11 cellular contexts compared by ENCODE assay signal in genomic region chr3:126961191-126961790, GRCh38. TPM values are rescaled to one million over a fixed set of nuclear protein-coding genes. Genes with fewer than 3 reads are reported as not detected.
A peak's percentile ranks its signal among the peaks of the same experiment; 100 is the strongest.
DNase-seq lines count a peak whose midpoint lies in the region; ATAC-seq lines count a peak whose summit lies in the region.
"Had no signal": no experiment of that assay in that cellular context is flagged by ENCODE, and none has a peak within 500 bp of the region (broad histone marks: within the 10 kb centered on the region; RNA-seq: fewer than 3 reads in every experiment).

No MANE protein-coding gene starts in this region.

- H3K27me3 ChIP-seq in mesendoderm (ENCODE audit: insufficient read depth, low read length, poor library complexity), result no peaks in the 10 kb centered on the region
- no peaks in the 10 kb centered on the region for H3K27me3 ChIP-seq in naive thymus-derived CD4-positive, alpha-beta T cell (ENCODE audit: control insufficient read depth in 2 of 2, insufficient read depth in 2 of 2, low read length in 2 of 2)

- no peak overlapping the region for H2BK120ac ChIP-seq in mesendoderm (ENCODE audit: low read depth, low read length)

- H3K9me3 ChIP-seq in T-helper 17 cell (ENCODE audit: control insufficient read depth, low read length, poor library complexity, severe bottlenecking), result no peaks in the 10 kb centered on the region
- H3K9me3 ChIP-seq in naive thymus-derived CD4-positive, alpha-beta T cell (ENCODE audit: control insufficient read depth in 2 of 3, low read length in 3 of 3), result no peaks in the 10 kb centered on the region

- peaks cover 3% of the 10 kb centered on the region for H3K4me1 Mint-ChIP-seq in T-helper 17 cell
- peaks cover 0 to 5% (median 0%) of the 10 kb centered on the region in 7 donors for H3K4me1 Mint-ChIP-seq in naive thymus-derived CD4-positive, alpha-beta T cell
- H3K4me1 Mint-ChIP-seq: CD4-positive, CD25-positive, alpha-beta regulatory T cell had no signal

- POLR2A ChIA-PET in naive thymus-derived CD4-positive, alpha-beta T cell (lab: Charles Lee), result no interaction called here

- H2AK5ac ChIP-seq in mesendoderm (ENCODE audit: low read length), result no peak overlapping the region

- no peaks in the 10 kb centered on the region for H3K79me2 ChIP-seq in mesendoderm (ENCODE audit: control insufficient read depth, insufficient read depth, low read length)

- H3K23ac ChIP-seq in mesendoderm (ENCODE audit: low read length), result no peak overlapping the region

- CTCF ChIA-PET in naive thymus-derived CD4-positive, alpha-beta T cell (lab: Charles Lee), result no interaction called here

- no peaks in the 10 kb centered on the region for H3K36me3 Mint-ChIP-seq in T-helper 17 cell (ENCODE audit: low read depth)
- peaks cover 0 to 4% (median 0%) of the 10 kb centered on the region in 5 donors for H3K36me3 Mint-ChIP-seq in naive thymus-derived CD4-positive, alpha-beta T cell
- H3K36me3 Mint-ChIP-seq: activated naive CD8-positive, alpha-beta T cell had no signal

- H3K18ac ChIP-seq in mesendoderm (ENCODE audit: low read length), result no peak overlapping the region

- H3K4me1 ChIP-seq in mesendoderm (ENCODE audit: control insufficient read depth, low read depth, low read length), result no peaks in the 10 kb centered on the region
- no peaks in the 10 kb centered on the region for H3K4me1 ChIP-seq in naive thymus-derived CD4-positive, alpha-beta T cell (ENCODE audit: control insufficient read depth in 2 of 2, insufficient read depth in 2 of 2, low read length in 2 of 2)

- H2BK15ac ChIP-seq in mesendoderm (replicated peaks; ENCODE audit: low read depth), result no peak overlapping the region

- intact Hi-C loops in naive thymus-derived CD4-positive, alpha-beta T cell (cut with micrococcal nuclease), result no loop called here

- H3K9ac ChIP-seq in mesendoderm (ENCODE audit: low read length), result no peak overlapping the region

- peak; percentile 64 for ATAC-seq in GM21717 (IDR thresholded peaks at IDR 0.05; ENCODE audit: unreplicated experiment)
- ATAC-seq in T-helper 17 cell, result peak; percentile 46
- no peak for ATAC-seq in naive thymus-derived CD4-positive, alpha-beta T cell
- ATAC-seq in HG02588 (IDR thresholded peaks at IDR 0.05; ENCODE audit: unreplicated experiment), result no peak

- no peak overlapping the region for H3K4ac ChIP-seq in mesendoderm (ENCODE audit: low read depth, low read length)

- no peaks in the 10 kb centered on the region for H3K36me3 ChIP-seq in mesendoderm (ENCODE audit: control insufficient read depth, insufficient read depth, low read length)
- no peaks in the 10 kb centered on the region for H3K36me3 ChIP-seq in naive thymus-derived CD4-positive, alpha-beta T cell (ENCODE audit: control insufficient read depth in 2 of 3, insufficient read depth in 3 of 3, low read length in 3 of 3)

- H3K56ac ChIP-seq in mesendoderm (ENCODE audit: low read length), result no peak overlapping the region

- DNase-seq in A172 (ENCODE audit: low spot score) (peak; percentile 90), T-helper 17 cell (no peak), iPS-NIHi11 (ENCODE audit: low spot score) (peak; percentile 60), mesendoderm (no peak), NCI-H1105 (lab: John Stamatoyannopoulos, UW) (no peak)
- no peak for DNase-seq in naive thymus-derived CD4-positive, alpha-beta T cell
- DNase-seq: CD4-positive, CD25-positive, alpha-beta regulatory T cell; NCI-H1048 had no signal

- H3K4me3 ChIP-seq in mesendoderm (ENCODE audit: low read length), result no peak overlapping the region
- no peak overlapping the region for H3K4me3 ChIP-seq in naive thymus-derived CD4-positive, alpha-beta T cell (ENCODE audit: low read length)

- H2BK5ac ChIP-seq in mesendoderm (ENCODE audit: low read length), result no peak overlapping the region

- H3K79me1 ChIP-seq in mesendoderm (ENCODE audit: low read length), result no peaks in the 10 kb centered on the region

- H3K27ac ChIP-seq in mesendoderm (ENCODE audit: low read depth, low read length), result no peak overlapping the region
- H3K27ac ChIP-seq in naive thymus-derived CD4-positive, alpha-beta T cell (ENCODE audit: low read depth, low read length), result no peak overlapping the region

- no peak overlapping the region for H3K4me3 Mint-ChIP-seq in T-helper 17 cell
- no peak overlapping the region for H3K4me3 Mint-ChIP-seq in naive thymus-derived CD4-positive, alpha-beta T cell
- H3K4me3 Mint-ChIP-seq: activated naive CD8-positive, alpha-beta T cell; CD4-positive, CD25-positive, alpha-beta regulatory T cell had no signal

- no peak overlapping the region for H3K4me2 ChIP-seq in mesendoderm (ENCODE audit: low read length)

- H4K8ac ChIP-seq in mesendoderm (ENCODE audit: low read depth, low read length), result no peak overlapping the region

- no CpG with 5 or more reads among the region's 8 CpGs for WGBS in mesendoderm (ENCODE audit: extremely low coverage, insufficient coverage, low lambda C conversion rate)

- no peak overlapping the region for H4K5ac ChIP-seq in mesendoderm (ENCODE audit: low read length)

- H3K27ac Mint-ChIP-seq in T-helper 17 cell, result no peak overlapping the region
- no peak overlapping the region for H3K27ac Mint-ChIP-seq in naive thymus-derived CD4-positive, alpha-beta T cell
- H3K27ac Mint-ChIP-seq: activated naive CD8-positive, alpha-beta T cell; CD4-positive, CD25-positive, alpha-beta regulatory T cell had no signal

- H3K27me3 Mint-ChIP-seq in T-helper 17 cell, result no peaks in the 10 kb centered on the region
- H3K27me3 Mint-ChIP-seq in naive thymus-derived CD4-positive, alpha-beta T cell, result no peaks in the 10 kb centered on the region
- H3K27me3 Mint-ChIP-seq: activated naive CD8-positive, alpha-beta T cell; CD4-positive, CD25-positive, alpha-beta regulatory T cell had no signal

- H3K9me3 Mint-ChIP-seq in naive thymus-derived CD4-positive, alpha-beta T cell, result no peaks in the 10 kb centered on the region

RNA-seq across cellular contexts. Expression of gene PLXNA1, which starts 21.6 kb away (rescaled TPM):
- 51.3 and 55.1 TPM in 2 replicates for total RNA-seq in A172 (2014; rRNA removed; shearing (Covaris generic))
- total RNA-seq in T-helper 17 cell, result 10 to 100 TPM; 13.7 to 16.4 TPM
- 23.2 TPM for polyA plus RNA-seq in mesendoderm (2013, experiment 1 of 2)
- 22.8 TPM for polyA plus RNA-seq in mesendoderm (2013, experiment 2 of 2)
- 10 to 100 TPM in 3 of 5 experiments, 1 to 10 TPM in 2; 7.8 to 16.8 (median 10.7) TPM for total RNA-seq in naive thymus-derived CD4-positive, alpha-beta T cell
- polyA plus RNA-seq in naive thymus-derived CD4-positive, alpha-beta T cell, result 1 to 10 TPM in 1 of 2 donors, under 1 TPM in 1; 0.27 to 1.6 TPM

Comparison
In these comparisons a context has a peak if more than half of its experiments do, and no peak if none do; other contexts are left out.
1. DNase-seq: peak in A172 (single experiment) and iPS-NIHi11 (single experiment); none in T-helper 17 cell (0 of 3), mesendoderm (single experiment), NCI-H1105 (single experiment) and naive thymus-derived CD4-positive, alpha-beta T cell (0 of 9).
2. ATAC-seq: peak in GM21717 (single experiment) and T-helper 17 cell (single experiment); none in naive thymus-derived CD4-positive, alpha-beta T cell (single experiment) and HG02588 (single experiment).